19 cellular contexts compared by ENCODE assay signal in genomic region chr14:26887842-26888241, GRCh38.
DNase-seq lines count a peak whose midpoint lies in the region; ATAC-seq and TF ChIP-seq lines count a peak whose summit lies in the region.
"Had no signal": no experiment of that assay in that cellular context is flagged by ENCODE, and none has a peak within 500 bp of the region (broad histone marks: within the 10 kb centered on the region; RNA-seq: fewer than 3 reads in every experiment).

No MANE protein-coding gene starts in this region.

- intact Hi-C loops in body of pancreas (cut with DNase I) = no loop called here

- peaks cover 31% of the 10 kb centered on the region for H3K9me3 Mint-ChIP-seq in activated naive CD8-positive, alpha-beta T cell treated with anti-CD3 and anti-CD28 coated beads, Interleukin-2, amount 50 U/mL, for 24 hours

- DNase-seq in body of pancreas (peak in 1 of 4 donors; percentile 5), mucosa of gallbladder (ENCODE audit: low spot score) (peak; percentile 28), nucleus accumbens (lab: John Stamatoyannopoulos, UW) (no peak), NCI-H2171 treated with DMSO at 0.1 percent for 48 hours (lab: John Stamatoyannopoulos, UW) (no peak), DMS 273 treated with DMSO at 0.1 percent for 48 hours (lab: John Stamatoyannopoulos, UW) (no peak)
- DNase-seq in activated naive CD8-positive, alpha-beta T cell treated with anti-CD3 and anti-CD28 coated beads, Interleukin-2, amount 50 U/mL, for 24 hours = no peak
- DNase-seq: DMS79, HFFc6, KG1, NCI-H1092, NCI-H146, NCI-H2081 treated with DMSO at 0.1 percent for 48 hours, NCI-H510A treated with DMSO at 0.1 percent for 48 hours, NCI-H82, PC-9, SK-N-SH had no signal

- no peak for TF ChIP-seq CTCF in body of pancreas (IDR thresholded peaks at IDR 0.05)
- no peak for TF ChIP-seq CTCF in gastroesophageal sphincter (IDR thresholded peaks at IDR 0.05)

- H3K4me3 Mint-ChIP-seq in activated naive CD8-positive, alpha-beta T cell treated with anti-CD3 and anti-CD28 coated beads, Interleukin-2, amount 50 U/mL, for 24 hours = no peak overlapping the region
- H3K4me3 Mint-ChIP-seq: CD4-positive, alpha-beta memory T cell; HFFc6 had no signal

- no peaks in the 10 kb centered on the region for H3K4me1 Mint-ChIP-seq in activated naive CD8-positive, alpha-beta T cell treated with anti-CD3 and anti-CD28 coated beads, Interleukin-2, amount 50 U/mL, for 24 hours
- H3K4me1 Mint-ChIP-seq: CD4-positive, alpha-beta memory T cell had no signal

- TF ChIP-seq POLR2A in body of pancreas (IDR thresholded peaks at IDR 0.05) (no peak), gastroesophageal sphincter (IDR thresholded peaks at IDR 0.05) (no peak)

- no peak for TF ChIP-seq EP300 in gastroesophageal sphincter (IDR thresholded peaks at IDR 0.05)

- H3K27ac Mint-ChIP-seq in activated naive CD8-positive, alpha-beta T cell treated with anti-CD3 and anti-CD28 coated beads, Interleukin-2, amount 50 U/mL, for 24 hours = no peak overlapping the region
- H3K27ac Mint-ChIP-seq: CD4-positive, alpha-beta memory T cell; HFFc6 had no signal

- H3K27me3 ChIP-seq in body of pancreas (no peaks in the 10 kb centered on the region), gastroesophageal sphincter (no peaks in the 10 kb centered on the region)

- no peaks in the 10 kb centered on the region for H3K36me3 Mint-ChIP-seq in activated naive CD8-positive, alpha-beta T cell treated with anti-CD3 and anti-CD28 coated beads, Interleukin-2, amount 50 U/mL, for 24 hours (ENCODE audit: low read depth)
- H3K36me3 Mint-ChIP-seq: CD4-positive, alpha-beta memory T cell had no signal

- no peaks in the 10 kb centered on the region for H3K36me3 ChIP-seq in body of pancreas (replicated peaks in 1 of 2; ENCODE audit: insufficient read depth in 1 of 2, low read depth in 2 of 2)
- H3K36me3 ChIP-seq in gastroesophageal sphincter = no peaks in the 10 kb centered on the region

- H3K9me3 ChIP-seq in body of pancreas (no peaks in the 10 kb centered on the region), gastroesophageal sphincter (no peaks in the 10 kb centered on the region)

- H3K27ac ChIP-seq in body of pancreas = no peak overlapping the region
- peak overlapping the region in 2 of 4 donors; percentile 18 to 28 for H3K27ac ChIP-seq in gastroesophageal sphincter
- H3K27ac ChIP-seq: PC-9 had no signal

- ATAC-seq in body of pancreas (peak; percentile 9), gastroesophageal sphincter (peak; percentile 93)
- no peak for ATAC-seq in activated naive CD8-positive, alpha-beta T cell treated with anti-CD3 and anti-CD28 coated beads, Interleukin-2, amount 50 U/mL, for 24 hours
- ATAC-seq: HepG2 had no signal

- no peaks in the 10 kb centered on the region for H3K27me3 Mint-ChIP-seq in activated naive CD8-positive, alpha-beta T cell treated with anti-CD3 and anti-CD28 coated beads, Interleukin-2, amount 50 U/mL, for 24 hours
- H3K27me3 Mint-ChIP-seq: CD4-positive, alpha-beta memory T cell had no signal

- H3K4me1 ChIP-seq in body of pancreas = no peaks in the 10 kb centered on the region
- no peaks in the 10 kb centered on the region for H3K4me1 ChIP-seq in gastroesophageal sphincter

- H3K4me3 ChIP-seq in body of pancreas = no peak overlapping the region
- H3K4me3 ChIP-seq in gastroesophageal sphincter = no peak overlapping the region
- H3K4me3 ChIP-seq: PC-9 had no signal

- 38 to 80% methylated on average over 1 of the region's 1 CpG for WGBS in body of pancreas, 2 donors
- WGBS in gastroesophageal sphincter (ENCODE audit: low coverage in 1 of 2), 2 donors = no CpG with 5 or more reads among the region's 1 CpG
